ENCODE assay signal across 9 cellular contexts in genomic region chr11:83061883-83062282, GRCh38. TPM values are rescaled to one million over a fixed set of nuclear protein-coding genes. Genes with fewer than 3 reads are reported as not detected.
DNase-seq lines count a peak whose midpoint lies in the region; ATAC-seq and TF ChIP-seq lines count a peak whose summit lies in the region.
"Had no signal": no experiment of that assay in that cellular context is flagged by ENCODE, and none has a peak within 500 bp of the region (broad histone marks: within the 10 kb centered on the region; RNA-seq: fewer than 3 reads in every experiment).

No MANE protein-coding gene starts in this region.

- peak; percentile 72 for ATAC-seq in GM18858 (IDR thresholded peaks at IDR 0.05; ENCODE audit: unreplicated experiment)
- peak; percentile 77 for ATAC-seq in GM21526 (IDR thresholded peaks at IDR 0.05; ENCODE audit: low FRiP score, unreplicated experiment)
- ATAC-seq in HG03457 (IDR thresholded peaks at IDR 0.05; ENCODE audit: unreplicated experiment), result peak; percentile 77
- no peak for ATAC-seq in left lung
- ATAC-seq: gastrocnemius medialis had no signal

- no peak overlapping the region for H3K27ac ChIP-seq in left lung
- no peak overlapping the region for H3K27ac ChIP-seq in testis
- no peak overlapping the region for H3K27ac ChIP-seq in uterus

- intact Hi-C loops in left lung (cut with DNase I) (no loop called here), testis (cut with DNase I; ENCODE audit: low total_unique reads) (no loop called here), uterus (cut with DNase I; ENCODE audit: low total_unique reads) (no loop called here)

- no peaks in the 10 kb centered on the region for H3K27me3 ChIP-seq in left lung
- H3K27me3 ChIP-seq in testis, result no peaks in the 10 kb centered on the region
- H3K27me3 ChIP-seq in uterus, result no peaks in the 10 kb centered on the region
- H3K27me3 ChIP-seq: gastrocnemius medialis had no signal

- 84 to 89% methylated on average over 4 of the region's 4 CpGs for WGBS in testis, 2 donors

- TF ChIP-seq POLR2A in testis (IDR thresholded peaks at IDR 0.05), result no peak
- TF ChIP-seq POLR2A in uterus (IDR thresholded peaks at IDR 0.05), result no peak

- H3K4me3 ChIP-seq in left lung (no peak overlapping the region), testis (no peak overlapping the region), uterus (no peak overlapping the region)

- H3K9me3 ChIP-seq in left lung (no peaks in the 10 kb centered on the region), testis (no peaks in the 10 kb centered on the region), uterus (no peaks in the 10 kb centered on the region)
- H3K9me3 ChIP-seq: gastrocnemius medialis had no signal

- no peaks in the 10 kb centered on the region for H3K36me3 ChIP-seq in left lung
- no peaks in the 10 kb centered on the region for H3K36me3 ChIP-seq in testis (ENCODE audit: low read depth, missing control alignments)
- no peaks in the 10 kb centered on the region for H3K36me3 ChIP-seq in uterus
- H3K36me3 ChIP-seq: gastrocnemius medialis had no signal

- DNase-seq in germinal center (ENCODE audit: low spot score) (peak; percentile 70), left lung (no peak), NCI-H524 (lab: John Stamatoyannopoulos, UW) (no peak), testis (no peak), uterus (no peak)
- DNase-seq: gastrocnemius medialis had no signal

- TF ChIP-seq CTCF in left lung (IDR thresholded peaks at IDR 0.05) (no peak), testis (IDR thresholded peaks at IDR 0.05) (no peak), uterus (IDR thresholded peaks at IDR 0.05) (no peak)

- H3K4me1 ChIP-seq in left lung (peaks cover 0 to 14% of the 10 kb centered on the region in 2 donors), testis (peaks cover 4% of the 10 kb centered on the region), uterus (no peaks in the 10 kb centered on the region)

RNA-seq across cellular contexts. Expression of gene RAB30, which starts 9.8 kb away (rescaled TPM):
- total RNA-seq in left lung, result 10 to 100 TPM; 14.2 to 15.3 TPM
- total RNA-seq in testis, result 10 to 100 TPM; 12.3 to 13.1 TPM
- polyA plus RNA-seq in testis (ENCODE audit: insufficient read depth, low read depth, low replicate concordance), result 11.4 TPM
- total RNA-seq in uterus, result 100 to 1,000 TPM in 1 of 4 donors, 10 to 100 TPM in 3; 12.4 to 113 (median 48.4) TPM
